Comparison of ENCODE assay signal across 29 cellular contexts in the genomic region with DNA sequence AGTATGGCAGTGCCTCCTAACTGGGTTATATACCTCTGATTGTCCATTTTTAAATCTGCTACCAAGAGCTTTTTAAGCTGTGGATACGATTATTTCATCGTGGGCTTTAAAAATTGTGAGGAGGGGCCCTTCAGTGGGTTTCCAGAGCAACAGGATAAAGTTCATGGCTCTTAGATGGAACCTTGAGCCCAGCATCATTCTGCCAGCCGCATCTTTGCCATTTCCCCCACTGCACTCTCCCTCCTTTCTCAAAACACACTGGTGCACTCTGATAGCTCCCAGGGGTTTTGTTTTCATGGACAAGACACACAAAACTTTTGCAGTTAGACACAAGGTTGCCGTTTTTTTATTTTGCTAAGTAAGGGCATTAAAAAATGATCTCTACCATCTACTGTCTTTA. TPM values are rescaled to one million over a fixed set of nuclear protein-coding genes. Genes with fewer than 3 reads are reported as not detected.
DNase-seq lines count a peak whose midpoint lies in the region; ATAC-seq and TF ChIP-seq lines count a peak whose summit lies in the region.
"Had no signal": no experiment of that assay in that cellular context is flagged by ENCODE, and none has a peak within 500 bp of the region (broad histone marks: within the 10 kb centered on the region; RNA-seq: fewer than 3 reads in every experiment).

No MANE protein-coding gene starts in this region.

- no peaks in the 10 kb centered on the region for H3K9me3 ChIP-seq in breast epithelium
- H3K9me3 ChIP-seq: Peyer's patch, prostate gland, upper lobe of left lung had no signal

- H3K27me3 Mint-ChIP-seq in MCF 10A (ENCODE audit: insufficient read depth, unreplicated experiment) (no peaks in the 10 kb centered on the region), nephron progenitor cell (ENCODE audit: low read depth, poor library complexity) (peaks cover 3% of the 10 kb centered on the region)
- no peaks in the 10 kb centered on the region for H3K27me3 Mint-ChIP-seq in effector memory CD8-positive, alpha-beta T cell
- H3K27me3 Mint-ChIP-seq in activated T-helper 2 cell treated with anti-CD3 and anti-CD28 coated beads, Interferon-gamma antibody, Interleukin-2, Interleukin-4, amounts not matched to agents 10 μg/mL and 5 μg/mL and 100 μg/mL, durations not matched to agents 14 hours and 24 hours and 36 hours (ENCODE audit: low read depth): no peaks in the 10 kb centered on the region
- H3K27me3 Mint-ChIP-seq: naive thymus-derived CD4-positive, alpha-beta T cell had no signal

- H3K36me3 ChIP-seq in breast epithelium: no peaks in the 10 kb centered on the region
- H3K36me3 ChIP-seq: Peyer's patch, prostate gland, upper lobe of left lung had no signal

- no TSS peak for BruUV-seq in MCF 10A (replicated peaks; lab: Mats Ljungman, UMichigan)

- POLR2A ChIA-PET in MCF 10A (lab: Yijun Ruan, JAX): interaction anchor here (0.7 to 1.2 kb wide), 3 partner anchors 9 to 48 kb away, joined by 3 to 7 read pairs (median 3); no protein-coding TSS in a partner anchor

- intact Hi-C loops in MCF 10A (cut with micrococcal nuclease) (no loop called here), breast epithelium (cut with DNase I; ENCODE audit: low total_unique reads) (no loop called here)
- intact Hi-C loops in activated T-helper 2 cell treated with anti-CD3 and anti-CD28 coated beads, Interferon-gamma antibody, Interleukin-2, Interleukin-4, amounts not matched to agents 10 μg/mL and 5 μg/mL and 100 μg/mL, durations not matched to agents 14 hours and 24 hours and 36 hours (cut with micrococcal nuclease): no loop called here

- H3K4me3 Mint-ChIP-seq in MCF 10A (ENCODE audit: unreplicated experiment) (no peak overlapping the region), nephron progenitor cell (peak overlapping the region; percentile 8)
- no peak overlapping the region for H3K4me3 Mint-ChIP-seq in effector memory CD8-positive, alpha-beta T cell
- H3K4me3 Mint-ChIP-seq in activated T-helper 2 cell treated with anti-CD3 and anti-CD28 coated beads, Interferon-gamma antibody, Interleukin-2, Interleukin-4, amounts not matched to agents 10 μg/mL and 5 μg/mL and 100 μg/mL, durations not matched to agents 14 hours and 24 hours and 36 hours (ENCODE audit: low read depth): no peak overlapping the region
- H3K4me3 Mint-ChIP-seq: mesothelial cell of epicardium; T-helper 2 cell treated with Interferon-gamma antibody and Interleukin-4, amounts not matched to agents 5 μg/mL and 100 μg/mL, for 36 hours had no signal

- no peaks in the 10 kb centered on the region for H3K9me3 Mint-ChIP-seq in MCF 10A (ENCODE audit: unreplicated experiment)
- H3K9me3 Mint-ChIP-seq in effector memory CD8-positive, alpha-beta T cell: no peaks in the 10 kb centered on the region
- H3K9me3 Mint-ChIP-seq in nephron progenitor cell: no peaks in the 10 kb centered on the region
- H3K9me3 Mint-ChIP-seq in activated T-helper 2 cell treated with anti-CD3 and anti-CD28 coated beads, Interferon-gamma antibody, Interleukin-2, Interleukin-4, amounts not matched to agents 10 μg/mL and 5 μg/mL and 100 μg/mL, durations not matched to agents 14 hours and 24 hours and 36 hours: no peaks in the 10 kb centered on the region
- H3K9me3 Mint-ChIP-seq: activated naive CD4-positive, alpha-beta T cell treated with anti-CD3 and anti-CD28 coated beads, Interleukin-2, amount 50 U/mL, for 72 hours; mesothelial cell of epicardium; naive thymus-derived CD4-positive, alpha-beta T cell; T-helper 2 cell treated with Interferon-gamma antibody and Interleukin-4, amounts not matched to agents 5 μg/mL and 100 μg/mL, for 36 hours had no signal

- DNase-seq in MCF 10A (ENCODE audit: unreplicated experiment) (no peak), breast epithelium (ENCODE audit: low spot score in 2 of 2) (no peak), nephron progenitor cell (no peak)
- no peak for DNase-seq in effector memory CD8-positive, alpha-beta T cell
- DNase-seq in activated T-helper 2 cell treated with anti-CD3 and anti-CD28 coated beads, Interferon-gamma antibody, Interleukin-2, Interleukin-4, amounts not matched to agents 10 μg/mL and 5 μg/mL and 100 μg/mL, durations not matched to agents 14 hours and 24 hours and 36 hours (ENCODE audit: low spot score): no peak
- DNase-seq: activated CD4-positive, alpha-beta T cell treated with anti-CD3 and anti-CD28 coated beads for 4 hours; activated effector memory CD4-positive, alpha-beta T cell treated with Interleukin-2 at 50 U/mL for 16 hours; anterior cingulate cortex; effector CD8-positive, alpha-beta T cell; head of caudate nucleus; KBM-7; kidney; naive thymus-derived CD4-positive, alpha-beta T cell; NCI-H1105; NCI-H1930; NCI-H526; Peyer's patch; SHP77; stimulated activated CD8-positive, alpha-beta memory T cell treated with anti-CD3 and anti-CD28 coated beads, Interleukin-4, amount 100 ng/mL, for 48 hours; upper lobe of left lung had no signal

- peak overlapping the region in 1 of 2 donors; percentile 27 for H3K27ac ChIP-seq in breast epithelium
- H3K27ac ChIP-seq: 22Rv1, prostate gland had no signal

- H3K27ac Mint-ChIP-seq in MCF 10A (ENCODE audit: low read depth, unreplicated experiment) (peak overlapping the region; percentile 10), nephron progenitor cell (peak overlapping the region; percentile 71)
- peak overlapping the region; percentile 5 to 29 for H3K27ac Mint-ChIP-seq in effector memory CD8-positive, alpha-beta T cell
- H3K27ac Mint-ChIP-seq in activated T-helper 2 cell treated with anti-CD3 and anti-CD28 coated beads, Interferon-gamma antibody, Interleukin-2, Interleukin-4, amounts not matched to agents 10 μg/mL and 5 μg/mL and 100 μg/mL, durations not matched to agents 14 hours and 24 hours and 36 hours: no peak overlapping the region
- H3K27ac Mint-ChIP-seq: activated naive CD4-positive, alpha-beta T cell treated with anti-CD3 and anti-CD28 coated beads, Interleukin-2, amount 50 U/mL, for 72 hours; T-helper 2 cell treated with Interferon-gamma antibody and Interleukin-4, amounts not matched to agents 5 μg/mL and 100 μg/mL, for 36 hours had no signal

- no peak overlapping the region for H3K4me3 ChIP-seq in breast epithelium
- H3K4me3 ChIP-seq: Peyer's patch, prostate gland, upper lobe of left lung had no signal

- H3K4me1 ChIP-seq in breast epithelium: peaks cover 0 to 13% of the 10 kb centered on the region in 2 donors

- TF ChIP-seq POLR2A in breast epithelium (IDR thresholded peaks at IDR 0.05): no peak

- H3K4me1 Mint-ChIP-seq in MCF 10A (ENCODE audit: insufficient read depth, unreplicated experiment) (peaks cover 54% of the 10 kb centered on the region), nephron progenitor cell (peaks cover 91% of the 10 kb centered on the region)
- peaks cover 46 to 68% of the 10 kb centered on the region in 2 donors for H3K4me1 Mint-ChIP-seq in effector memory CD8-positive, alpha-beta T cell (ENCODE audit: low read depth in 2 of 2)
- H3K4me1 Mint-ChIP-seq in activated T-helper 2 cell treated with anti-CD3 and anti-CD28 coated beads, Interferon-gamma antibody, Interleukin-2, Interleukin-4, amounts not matched to agents 10 μg/mL and 5 μg/mL and 100 μg/mL, durations not matched to agents 14 hours and 24 hours and 36 hours (ENCODE audit: low read depth): peaks cover 22% of the 10 kb centered on the region

- peaks cover 12% of the 10 kb centered on the region for H3K36me3 Mint-ChIP-seq in MCF 10A (ENCODE audit: insufficient read depth, unreplicated experiment)
- H3K36me3 Mint-ChIP-seq in effector memory CD8-positive, alpha-beta T cell (ENCODE audit: insufficient read depth): peaks cover 6% of the 10 kb centered on the region
- H3K36me3 Mint-ChIP-seq in nephron progenitor cell (ENCODE audit: low read depth): peaks cover 5% of the 10 kb centered on the region
- peaks cover 18% of the 10 kb centered on the region for H3K36me3 Mint-ChIP-seq in activated T-helper 2 cell treated with anti-CD3 and anti-CD28 coated beads, Interferon-gamma antibody, Interleukin-2, Interleukin-4, amounts not matched to agents 10 μg/mL and 5 μg/mL and 100 μg/mL, durations not matched to agents 14 hours and 24 hours and 36 hours (ENCODE audit: low read depth)
- H3K36me3 Mint-ChIP-seq: activated naive CD4-positive, alpha-beta T cell treated with anti-CD3 and anti-CD28 coated beads, Interleukin-2, amount 50 U/mL, for 72 hours had no signal

- TF ChIP-seq CTCF in MCF 10A (IDR thresholded peaks at IDR 0.05; ENCODE audit: unreplicated experiment): no peak
- TF ChIP-seq CTCF in breast epithelium (IDR thresholded peaks at IDR 0.05): no peak
- no peak for TF ChIP-seq CTCF in nephron progenitor cell (IDR thresholded peaks at IDR 0.05)

- ATAC-seq in effector memory CD8-positive, alpha-beta T cell (replicated peaks): no peak
- no peak for ATAC-seq in HG03432 (IDR thresholded peaks at IDR 0.05; ENCODE audit: unreplicated experiment)
- no peak for ATAC-seq in GM21381 (IDR thresholded peaks at IDR 0.05; ENCODE audit: unreplicated experiment)
- no peak for ATAC-seq in GM21526 (IDR thresholded peaks at IDR 0.05; ENCODE audit: low FRiP score, unreplicated experiment)
- ATAC-seq: naive thymus-derived CD4-positive, alpha-beta T cell; sciatic nerve had no signal

- no peaks in the 10 kb centered on the region for H3K27me3 ChIP-seq in breast epithelium
- H3K27me3 ChIP-seq: Peyer's patch, upper lobe of left lung had no signal

- CTCF ChIA-PET in MCF 10A (lab: Yijun Ruan, JAX): interaction anchor here (1.0 kb wide), 1 partner anchor 18 kb away, joined by 3 read pairs; no protein-coding TSS in a partner anchor

RNA-seq across cellular contexts. Expression of a gene that starts 54.1 kb away (rescaled TPM):
- total RNA-seq in MCF 10A (2022) (51.8 and 53.5 TPM in 2 replicates), breast epithelium (10 to 100 TPM; 36.0 to 39.8 (median 39.7) TPM)
- 23.1 and 23.6 TPM in 2 replicates for total RNA-seq in activated T-helper 2 cell treated with anti-CD3 and anti-CD28 coated beads, Interferon-gamma antibody, Interleukin-2, Interleukin-4, amounts not matched to agents 10 μg/mL and 5 μg/mL and 100 μg/mL, durations not matched to agents 14 hours and 24 hours and 36 hours
